1 cellular context compared by ENCODE assay signal in genomic region chr17:44558349-44559287, GRCh38.
TF ChIP-seq lines count a peak whose summit lies in the region.

No MANE protein-coding gene starts in this region.

TF ChIP-seq in H1, 55 proteins besides CTCF, POLR2A, EP300 and RAD21:
- no peak for TF ChIP-seq TAF1 (IDR thresholded peaks at IDR 0.05; ENCODE audit: low read depth, low read length)
- no peak for TF ChIP-seq RXRA (IDR thresholded peaks at IDR 0.05; ENCODE audit: insufficient read depth, low read depth, low read length)
- TF ChIP-seq TBP (IDR thresholded peaks at IDR 0.05; ENCODE audit: low read depth, low read length): no peak
- no peak for TF ChIP-seq SIX5 (IDR thresholded peaks at IDR 0.05; ENCODE audit: low read depth, low read length)
- no peak for TF ChIP-seq JUN (IDR thresholded peaks at IDR 0.05; ENCODE audit: low read depth, low read length)
- TF ChIP-seq SRF (IDR thresholded peaks at IDR 0.05; ENCODE audit: low read depth, low read length): no peak
- TF ChIP-seq RBBP5 (IDR thresholded peaks at IDR 0.05; ENCODE audit: borderline replicate concordance, low read depth, low read length): peak; percentile 44; the same call in 1 of the 2 replicates
- TF ChIP-seq TEAD4 (IDR thresholded peaks at IDR 0.05; ENCODE audit: low read depth, low read length): no peak
- 0 out of 2 replicates have a peak, but pooled peaks have one; percentile 22 for TF ChIP-seq CREB1 (IDR thresholded peaks at IDR 0.05)
- no peak for TF ChIP-seq SIRT6 (IDR thresholded peaks at IDR 0.05; ENCODE audit: low read length)
- no peak for TF ChIP-seq HDAC6 (IDR thresholded peaks at IDR 0.05; ENCODE audit: low read depth, low read length)
- no peak for TF ChIP-seq GABPA (IDR thresholded peaks at IDR 0.05; ENCODE audit: borderline replicate concordance, insufficient read depth, low read length)
- TF ChIP-seq SP2 (IDR thresholded peaks at IDR 0.05; ENCODE audit: low read length): no peak
- TF ChIP-seq KDM1A (IDR thresholded peaks at IDR 0.05; ENCODE audit: borderline replicate concordance, low read length): peak; percentile 35; the same call in 1 of the 2 replicates
- TF ChIP-seq NRF1 (IDR thresholded peaks at IDR 0.05; ENCODE audit: low read depth, low read length): no peak
- no peak for TF ChIP-seq POU5F1 (IDR thresholded peaks at IDR 0.05; ENCODE audit: low read depth, low read length)
- peak; percentile 96 for TF ChIP-seq E2F6 (IDR thresholded peaks at IDR 0.05)
- TF ChIP-seq MAFK (IDR thresholded peaks at IDR 0.05; ENCODE audit: low read depth, low read length): no peak
- TF ChIP-seq SUZ12 (IDR thresholded peaks at IDR 0.05; ENCODE audit: low read length): peak; percentile 86
- TF ChIP-seq SP4 (IDR thresholded peaks at IDR 0.05; ENCODE audit: low read length): no peak
- TF ChIP-seq ASH2L (IDR thresholded peaks at IDR 0.05; ENCODE audit: low read length): no peak
- peak; percentile 22 for TF ChIP-seq KDM4A (IDR thresholded peaks at IDR 0.05; ENCODE audit: low read depth, low read length, severe bottlenecking)
- peak; percentile 72 for TF ChIP-seq EZH2 (IDR thresholded peaks at IDR 0.05; ENCODE audit: low read depth, low read length, severe bottlenecking)
- TF ChIP-seq POLR2AphosphoS5 (IDR thresholded peaks at IDR 0.05; ENCODE audit: low read depth, low read length): no peak
- TF ChIP-seq GTF2F1 (IDR thresholded peaks at IDR 0.05; ENCODE audit: borderline replicate concordance, low read depth, low read length): no peak
- TF ChIP-seq BRCA1 (IDR thresholded peaks at IDR 0.05; ENCODE audit: low read depth, low read length): no peak
- TF ChIP-seq ZNF274 (IDR thresholded peaks at IDR 0.05; ENCODE audit: borderline replicate concordance, extremely low read depth, low read length): no peak
- TF ChIP-seq CHD2 (IDR thresholded peaks at IDR 0.05; ENCODE audit: low read length): no peak
- no peak for TF ChIP-seq BACH1 (IDR thresholded peaks at IDR 0.05; ENCODE audit: low read length)
- peak; percentile 98 for TF ChIP-seq MAX (IDR thresholded peaks at IDR 0.05)
- TF ChIP-seq NANOG (IDR thresholded peaks at IDR 0.05; ENCODE audit: insufficient read depth, low read depth, low read length, poor library complexity, severe bottlenecking): no peak
- peak; percentile 22; the same call in 1 of the 2 replicates for TF ChIP-seq CBX8 (IDR thresholded peaks at IDR 0.05; ENCODE audit: borderline replicate concordance, low read depth, low read length)
- TF ChIP-seq BCL11A (IDR thresholded peaks at IDR 0.05; ENCODE audit: low read depth in 2 of 2, low read length in 2 of 2): no peak
- no peak for TF ChIP-seq ATF2 (IDR thresholded peaks at IDR 0.05; ENCODE audit: low read length)
- peak; percentile 82 for TF ChIP-seq RNF2 (IDR thresholded peaks at IDR 0.05; ENCODE audit: borderline replicate concordance, low read depth, low read length, missing control alignments, poor library complexity, severe bottlenecking)
- TF ChIP-seq CBX5 (IDR thresholded peaks at IDR 0.05; ENCODE audit: low read depth, low read length): no peak
- peak; percentile 62; the same call in 1 of the 2 replicates for TF ChIP-seq YY1 (IDR thresholded peaks at IDR 0.05; ENCODE audit: low read depth, low read length)
- no peak for TF ChIP-seq CHD7 (IDR thresholded peaks at IDR 0.05; ENCODE audit: insufficient replicate concordance, low read length)
TF ChIP-seq in H1: peak in this region for 11.
